28 cellular contexts compared by ENCODE assay signal in the genomic region with DNA sequence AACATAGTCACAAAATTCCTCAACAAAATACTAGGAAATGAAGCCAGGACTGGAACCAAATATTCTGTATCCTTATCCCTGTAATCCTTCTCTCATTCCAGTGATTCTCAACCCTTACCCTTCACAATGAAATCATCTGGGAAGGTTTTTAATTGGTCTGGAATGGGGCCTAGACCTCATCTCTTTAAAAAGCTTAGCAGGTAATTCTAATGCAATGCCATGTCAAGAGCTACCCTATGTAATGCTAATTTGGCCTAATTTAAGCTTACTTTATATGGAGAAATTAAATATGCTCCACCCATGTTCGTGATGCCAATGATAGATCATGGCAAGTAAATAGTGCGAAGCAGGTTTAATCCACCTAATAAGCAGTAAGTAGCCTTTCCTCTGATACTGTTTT.
"Had no signal": no experiment of that assay in that cellular context is flagged by ENCODE, and none has a peak within 500 bp of the region (broad histone marks: within the 10 kb centered on the region; RNA-seq: fewer than 3 reads in every experiment).

No MANE protein-coding gene starts in this region.

- H3K9me3 Mint-ChIP-seq: dendritic cell treated with granulocyte-macrophage colony-stimulating factor and Interleukin-4, amounts not matched to agents 40 ng/mL and 50 ng/mL, for 4 days; endodermal cell; naive B cell; natural killer cell treated with Interleukin-12 subunit alpha and Interleukin-12 subunit beta and Interleukin-15 and Interleukin-18, amount 100 ng/mL, for 72 hours; neural crest cell; stimulated activated naive B cell treated with anti-CD40 and anti-IgM and Interleukin-4, amounts not matched to agents 10 μg/mL and 1 μg/mL and 100 μg/mL, for 72 hours; stimulated activated naive CD8-positive, alpha-beta T cell treated with anti-CD3 and anti-CD28 coated beads, Interleukin-15, Interleukin-2, amounts not matched to agents 100 ng/mL and 50 ng/mL, for 24 hours had no signal

- H3K36me3 Mint-ChIP-seq: naive B cell; natural killer cell treated with Interleukin-12 subunit alpha and Interleukin-12 subunit beta and Interleukin-15 and Interleukin-18, amount 100 ng/mL, for 72 hours had no signal

- H3K4me1 Mint-ChIP-seq: neural crest cell had no signal

- DNase-seq: colonic mucosa; effector CD8-positive, alpha-beta T cell; endodermal cell; foreskin keratinocyte; heart left ventricle; hippocampal formation; left ventricle myocardium superior; lower lobe of right lung; mucosa of descending colon; naive B cell; right lobe of liver; small intestine; stimulated activated CD4-positive, alpha-beta T cell treated with anti-CD3 and anti-CD28 coated beads, Interleukin-15, amount 100 ng/mL, for 24 hours; stimulated activated CD4-positive, alpha-beta T cell treated with anti-CD3 and anti-CD28 coated beads, Interleukin-2, amount 100 ng/mL, for 48 hours; stimulated activated naive B cell treated with anti-CD40 and anti-IgM and Interleukin-4, amounts not matched to agents 10 μg/mL and 1 μg/mL and 100 μg/mL, for 72 hours; upper lobe of left lung; uterus had no signal

- H3K27ac ChIP-seq: colonic mucosa, epithelial cell of prostate, esophagus muscularis mucosa, foreskin keratinocyte, gastroesophageal sphincter, heart left ventricle, lower lobe of right lung, parathyroid adenoma, right lobe of liver, thoracic aorta, tibial nerve, upper lobe of left lung, uterus had no signal

- H2AFZ ChIP-seq: parathyroid adenoma had no signal

- H3K27me3 Mint-ChIP-seq: dendritic cell treated with granulocyte-macrophage colony-stimulating factor and Interleukin-4, amounts not matched to agents 40 ng/mL and 50 ng/mL, for 4 days; naive B cell; natural killer cell treated with Interleukin-12 subunit alpha and Interleukin-12 subunit beta and Interleukin-15 and Interleukin-18, amount 100 ng/mL, for 72 hours; progenitor cell of endocrine pancreas; stimulated activated naive B cell treated with anti-CD40 and anti-IgM and Interleukin-4, amounts not matched to agents 10 μg/mL and 1 μg/mL and 100 μg/mL, for 72 hours; stimulated activated naive CD8-positive, alpha-beta T cell treated with anti-CD3 and anti-CD28 coated beads, Interleukin-15, Interleukin-2, amounts not matched to agents 100 ng/mL and 50 ng/mL, for 24 hours had no signal

- ATAC-seq: foreskin keratinocyte; gastroesophageal sphincter; heart left ventricle; left ventricle myocardium superior; lower lobe of right lung; mucosa of descending colon; natural killer cell treated with Interleukin-12 subunit alpha and Interleukin-12 subunit beta and Interleukin-15 and Interleukin-18, amount 100 ng/mL, for 72 hours; right lobe of liver; stimulated activated naive B cell treated with anti-CD40 and anti-IgM and Interleukin-4, amounts not matched to agents 10 μg/mL and 1 μg/mL and 100 μg/mL, for 72 hours had no signal

- H3K4me3 Mint-ChIP-seq: dendritic cell treated with granulocyte-macrophage colony-stimulating factor and Interleukin-4, amounts not matched to agents 40 ng/mL and 50 ng/mL, for 4 days; endodermal cell; naive B cell; natural killer cell treated with Interleukin-12 subunit alpha and Interleukin-12 subunit beta and Interleukin-15 and Interleukin-18, amount 100 ng/mL, for 72 hours; neural crest cell; stimulated activated naive B cell treated with anti-CD40 and anti-IgM and Interleukin-4, amounts not matched to agents 10 μg/mL and 1 μg/mL and 100 μg/mL, for 72 hours; stimulated activated naive CD8-positive, alpha-beta T cell treated with anti-CD3 and anti-CD28 coated beads, Interleukin-15, Interleukin-2, amounts not matched to agents 100 ng/mL and 50 ng/mL, for 24 hours had no signal

- H3K4me1 ChIP-seq: colonic mucosa, foreskin keratinocyte, parathyroid adenoma, right lobe of liver, uterus had no signal

- H3K27ac Mint-ChIP-seq: dendritic cell treated with granulocyte-macrophage colony-stimulating factor and Interleukin-4, amounts not matched to agents 40 ng/mL and 50 ng/mL, for 4 days; endodermal cell; natural killer cell treated with Interleukin-12 subunit alpha and Interleukin-12 subunit beta and Interleukin-15 and Interleukin-18, amount 100 ng/mL, for 72 hours; stimulated activated naive CD8-positive, alpha-beta T cell treated with anti-CD3 and anti-CD28 coated beads, Interleukin-15, Interleukin-2, amounts not matched to agents 100 ng/mL and 50 ng/mL, for 24 hours had no signal

- H3K27me3 ChIP-seq: colonic mucosa, esophagus muscularis mucosa, foreskin keratinocyte, gastroesophageal sphincter, heart left ventricle, right lobe of liver, tibial nerve, upper lobe of left lung, uterus had no signal

- H3K9ac ChIP-seq: parathyroid adenoma had no signal

- H3K4me3 ChIP-seq: colonic mucosa, esophagus muscularis mucosa, gastroesophageal sphincter, heart left ventricle, lower lobe of right lung, mucosa of descending colon, right lobe of liver, thoracic aorta, tibial nerve, upper lobe of left lung, uterus had no signal

- H3K9me3 ChIP-seq: colonic mucosa, esophagus muscularis mucosa, gastroesophageal sphincter, heart left ventricle, lower lobe of right lung, mucosa of descending colon, right lobe of liver, thoracic aorta, tibial nerve, upper lobe of left lung, uterus had no signal

- H3K36me3 ChIP-seq: colonic mucosa, esophagus muscularis mucosa, gastroesophageal sphincter, lower lobe of right lung, right lobe of liver, thoracic aorta, upper lobe of left lung, uterus had no signal
